Comparison of ENCODE assay signal across 14 cellular contexts in the genomic region with DNA sequence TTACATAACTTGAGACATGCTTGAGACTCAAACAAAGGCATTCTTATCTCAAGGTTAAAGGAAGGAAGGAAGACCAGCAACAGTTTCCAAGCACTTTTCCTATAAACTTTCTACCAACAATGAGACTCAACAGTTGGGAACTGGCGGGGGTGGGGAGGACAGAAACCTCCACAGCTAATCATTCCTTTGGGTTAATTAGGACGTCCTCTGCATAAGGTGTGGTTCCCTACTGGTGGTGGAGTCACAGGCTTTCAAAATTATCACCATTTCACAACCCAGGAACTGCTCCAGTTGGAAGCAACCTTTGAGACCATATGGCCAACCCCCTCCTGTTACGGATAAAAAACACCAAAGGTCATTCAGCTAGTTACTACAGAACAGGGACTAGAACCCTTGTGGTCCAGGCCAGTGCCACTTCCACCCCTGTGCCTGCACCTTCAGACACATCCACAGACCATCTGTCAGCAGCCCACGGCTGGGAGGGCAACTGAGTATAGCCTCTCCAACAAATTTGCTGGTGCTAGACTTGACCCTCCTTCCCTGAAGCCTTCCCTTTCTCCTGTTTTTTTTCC. TPM values are rescaled to one million over a fixed set of nuclear protein-coding genes. Genes with fewer than 3 reads are reported as not detected.
DNase-seq lines count a peak whose midpoint lies in the region; ATAC-seq, FAIRE-seq and TF ChIP-seq lines count a peak whose summit lies in the region.
"Had no signal": no experiment of that assay in that cellular context is flagged by ENCODE, and none has a peak within 500 bp of the region (broad histone marks: within the 10 kb centered on the region; RNA-seq: fewer than 3 reads in every experiment).

No MANE protein-coding gene starts in this region.

- in situ Hi-C loops in G401 (cut with HindIII; ENCODE audit: low sequenced_read_pairs): no loop called here
- in situ Hi-C loops in mammary epithelial cell (cut with MboI; ENCODE audit: low sequenced_read_pairs in 2 of 2): no loop called here

- H3K36me3 ChIP-seq in mammary epithelial cell (ENCODE audit: insufficient read depth, low read length) (no peaks in the 10 kb centered on the region), rectal smooth muscle tissue (ENCODE audit: control insufficient read depth, insufficient read depth, low read length) (no peaks in the 10 kb centered on the region), A673 (ENCODE audit: insufficient read depth, low read length, poor library complexity, severe bottlenecking) (no peaks in the 10 kb centered on the region)

- H3K9ac ChIP-seq in mammary epithelial cell (ENCODE audit: insufficient read depth, low read length): peak overlapping the region; percentile 45
- H3K9ac ChIP-seq in rectal smooth muscle tissue (ENCODE audit: low read length): no peak overlapping the region

- peak overlapping the region; percentile 34 for H3K4me2 ChIP-seq in mammary epithelial cell (ENCODE audit: insufficient read depth, low read depth, low read length)

- H3K4me1 ChIP-seq in mammary epithelial cell (ENCODE audit: insufficient read depth, low read length): peaks cover 34% of the 10 kb centered on the region
- peaks cover 4% of the 10 kb centered on the region for H3K4me1 ChIP-seq in right cardiac atrium (ENCODE audit: control insufficient read depth, insufficient read depth, low read length)
- peaks cover 3% of the 10 kb centered on the region for H3K4me1 ChIP-seq in rectal smooth muscle tissue (ENCODE audit: control insufficient read depth, insufficient read depth, low read length)
- no peaks in the 10 kb centered on the region for H3K4me1 ChIP-seq in A673 (ENCODE audit: insufficient read depth, low read length, poor library complexity, severe bottlenecking)

- dilution Hi-C loops in mammary epithelial cell (cut with HindIII; ENCODE audit: low sequenced_read_pairs): no loop called here

- H3K27ac ChIP-seq in mammary epithelial cell (ENCODE audit: insufficient read depth, low read depth, low read length): peak overlapping the region; percentile 71
- H3K27ac ChIP-seq in right cardiac atrium (ENCODE audit: low read length): peak overlapping the region; percentile 66
- H3K27ac ChIP-seq in rectal smooth muscle tissue (ENCODE audit: low read depth, low read length): peak overlapping the region; percentile 52
- no peak overlapping the region for H3K27ac ChIP-seq in A673 (ENCODE audit: low read depth, low read length, poor library complexity, severe bottlenecking)
- H3K27ac ChIP-seq: HL-60 had no signal

- TF ChIP-seq POLR2A in GM12891 (IDR thresholded peaks at IDR 0.05; ENCODE audit: low read depth, low read length): no peak

- CTCF ChIA-PET in mammary epithelial cell (lab: Charles Lee; ENCODE audit: low non-redundant PET): no interaction called here
- CTCF ChIA-PET in A673 (lab: Charles Lee): no interaction called here

- POLR2A ChIA-PET in A673 (lab: Charles Lee; ENCODE audit: low non-redundant PET): no interaction called here

- H3K9me3 ChIP-seq in mammary epithelial cell (replicated peaks; ENCODE audit: insufficient read depth, low read length): no peaks in the 10 kb centered on the region
- H3K9me3 ChIP-seq in right cardiac atrium (ENCODE audit: control insufficient read depth, low read length): no peaks in the 10 kb centered on the region
- peaks cover 2% of the 10 kb centered on the region for H3K9me3 ChIP-seq in A673 (ENCODE audit: low read depth, low read length, poor library complexity, severe bottlenecking)

- H2AFZ ChIP-seq in mammary epithelial cell (ENCODE audit: low read depth, low read length): peak overlapping the region; percentile 68

- peak; percentile 67 for DNase-seq in G401 (ENCODE audit: low spot score)
- peak; percentile 65 for DNase-seq in mammary epithelial cell
- peak; percentile 59 to 81 (median 64) for DNase-seq in right cardiac atrium
- no peak for DNase-seq in A673 (ENCODE audit: low spot score)
- no peak for DNase-seq in hepatic stellate cell (ENCODE audit: low spot score)
- DNase-seq in GM12891 (ENCODE audit: insufficient read length, low spot score): no peak
- DNase-seq: activated naive CD8-positive, alpha-beta T cell treated with anti-CD3 and anti-CD28 coated beads for 36 hours; DMS79 treated with DMSO at 0.1 percent for 48 hours; NCI-H345 had no signal

- FAIRE-seq in GM12891 (lab: Jason Lieb, UNC): no peak
- FAIRE-seq: RCC 7860, urothelium cell line had no signal

- WGBS in mammary epithelial cell (ENCODE audit: low coverage, missing lambda C conversion rate): 72% methylated on average over 4 of the region's 4 CpGs
- 51% methylated on average over 4 of the region's 4 CpGs for whole genome bisulfite sequencing in right cardiac atrium

- H3K27me3 ChIP-seq in mammary epithelial cell (ENCODE audit: insufficient read depth, low read length): no peaks in the 10 kb centered on the region
- H3K27me3 ChIP-seq in right cardiac atrium (ENCODE audit: control insufficient read depth, insufficient read depth): no peaks in the 10 kb centered on the region
- no peaks in the 10 kb centered on the region for H3K27me3 ChIP-seq in rectal smooth muscle tissue (ENCODE audit: control insufficient read depth, insufficient read depth, low read length)
- H3K27me3 ChIP-seq in A673 (replicated peaks; ENCODE audit: insufficient read depth, low read depth, low read length, poor library complexity): no peaks in the 10 kb centered on the region

- BruUV-seq in mammary epithelial cell (replicated peaks; lab: Mats Ljungman, UMichigan): no TSS peak
- no TSS peak for BruUV-seq in A673 (replicated peaks; lab: Mats Ljungman, UMichigan)

- intact Hi-C loops in mammary epithelial cell (cut with micrococcal nuclease) (no loop called here), right cardiac atrium (cut with DNase I) (no loop called here), A673 (cut with micrococcal nuclease; ENCODE audit: unreplicated experiment) (no loop called here)

- H4K20me1 ChIP-seq in mammary epithelial cell (ENCODE audit: insufficient read depth, low read length): no peaks in the 10 kb centered on the region

- peak; percentile 87 to 96 for ATAC-seq in right cardiac atrium
- no peak for ATAC-seq in GM18858 (IDR thresholded peaks at IDR 0.05; ENCODE audit: unreplicated experiment)

- no peaks in the 10 kb centered on the region for H3K79me2 ChIP-seq in mammary epithelial cell (ENCODE audit: insufficient read depth, low read length)

- H3K4me3 ChIP-seq in mammary epithelial cell (replicated peaks in 1 of 3; ENCODE audit: insufficient read depth in 1 of 3, low read depth in 2 of 3, low read length in 3 of 3): no peak overlapping the region
- H3K4me3 ChIP-seq in right cardiac atrium (ENCODE audit: low read length): no peak overlapping the region
- no peak overlapping the region for H3K4me3 ChIP-seq in rectal smooth muscle tissue (ENCODE audit: low read length)
- no peak overlapping the region for H3K4me3 ChIP-seq in A673 (ENCODE audit: low read depth, low read length, poor library complexity, severe bottlenecking)

- TF ChIP-seq CTCF in mammary epithelial cell (conservative IDR thresholded peaks at IDR 0.05 in 1 of 2, IDR thresholded peaks at IDR 0.05 in 1 of 2; ENCODE audit: extremely low read depth in 1 of 2, insufficient read depth in 1 of 2, low read depth in 1 of 2, low read length in 2 of 2): no peak
- TF ChIP-seq CTCF in A673 (conservative IDR thresholded peaks at IDR 0.05; ENCODE audit: low read depth, low read length): no peak

TF ChIP-seq in GM12891, 5 proteins besides CTCF, POLR2A, EP300 and RAD21:
- no peak for TF ChIP-seq SPI1 (IDR thresholded peaks at IDR 0.05; ENCODE audit: low read depth, low read length)
- no peak for TF ChIP-seq POU2F2 (IDR thresholded peaks at IDR 0.05; ENCODE audit: low read depth, low read length)
- no peak for TF ChIP-seq TAF1 (IDR thresholded peaks at IDR 0.05; ENCODE audit: low read depth, low read length)
- no peak for TF ChIP-seq PAX5 (IDR thresholded peaks at IDR 0.05; ENCODE audit: insufficient read depth, low read length, severe bottlenecking)
- no peak for TF ChIP-seq POLR2AphosphoS5 (IDR thresholded peaks at IDR 0.05; ENCODE audit: low read depth, low read length)

RNA-seq across cellular contexts. Expression of a gene that starts 30.1 kb away (rescaled TPM):
- 119 and 148 TPM in 2 replicates for total RNA-seq in G401 (2014; rRNA removed; shearing (Covaris generic))
- total RNA-seq in mammary epithelial cell: 10 to 100 TPM; 72.9 to 89.9 TPM
- 42.8 TPM for polyA plus RNA-seq in mammary epithelial cell
- 23.7 TPM for polyA minus RNA-seq in mammary epithelial cell
- 10 to 100 TPM; 37.4 to 53.5 (median 41.6) TPM for total RNA-seq in right cardiac atrium
- 19.9 TPM for polyA plus RNA-seq in right cardiac atrium
- 76.0 and 85.5 TPM in 2 replicates for total RNA-seq in A673 (2021)
- polyA plus RNA-seq in GM12891 (2012; ENCODE audit: low read depth, missing spikeins): 19.6 TPM

Comparison
In these comparisons a context has a peak if more than half of its experiments do, and no peak if none do; other contexts are left out.
1. DNase-seq: peak in G401 (single experiment), mammary epithelial cell (single experiment) and right cardiac atrium (3 of 3); none in A673 (single experiment), hepatic stellate cell (single experiment) and GM12891 (single experiment).